In the genomic region with DNA sequence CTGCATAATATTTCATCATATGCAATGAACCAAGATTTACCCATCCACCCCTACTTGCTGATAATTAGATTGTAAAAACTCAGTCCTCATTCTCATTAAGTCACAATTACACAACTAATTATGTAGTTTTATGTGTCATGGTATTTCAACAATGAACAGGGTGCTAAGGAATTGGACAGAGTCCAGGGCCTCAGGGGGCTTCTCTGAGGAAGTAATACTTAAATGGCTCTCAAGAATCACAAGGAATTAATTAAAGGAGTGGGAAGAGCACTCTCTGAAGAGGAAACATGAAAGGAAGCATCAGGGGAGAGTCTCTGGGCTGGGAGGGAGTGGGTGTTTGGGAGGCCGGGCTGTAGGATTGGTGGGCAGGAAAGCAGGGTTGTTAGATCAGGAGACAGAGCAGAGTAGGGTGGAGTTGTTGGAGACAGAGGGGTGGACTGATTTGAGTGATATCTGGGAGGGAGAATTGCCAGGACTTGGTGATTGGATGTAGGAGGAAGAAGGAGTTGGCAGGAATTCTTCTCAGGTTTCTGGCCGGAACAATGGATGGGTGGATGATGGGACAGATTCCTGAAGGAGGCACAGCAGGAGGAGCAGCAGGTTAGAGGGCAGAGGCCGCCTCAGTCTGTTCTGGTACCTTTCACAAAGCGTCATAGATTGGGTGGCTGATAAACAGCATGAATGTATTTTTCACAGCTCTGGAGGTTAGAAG, we compare ENCODE assay signal across 1 cellular context.
TF ChIP-seq lines count a peak whose summit lies in the region.

No MANE protein-coding gene starts in this region.

TF ChIP-seq in WTC11, 78 proteins besides CTCF, POLR2A, EP300 and RAD21 (continued from another document):
- TF ChIP-seq, protein P1, sequence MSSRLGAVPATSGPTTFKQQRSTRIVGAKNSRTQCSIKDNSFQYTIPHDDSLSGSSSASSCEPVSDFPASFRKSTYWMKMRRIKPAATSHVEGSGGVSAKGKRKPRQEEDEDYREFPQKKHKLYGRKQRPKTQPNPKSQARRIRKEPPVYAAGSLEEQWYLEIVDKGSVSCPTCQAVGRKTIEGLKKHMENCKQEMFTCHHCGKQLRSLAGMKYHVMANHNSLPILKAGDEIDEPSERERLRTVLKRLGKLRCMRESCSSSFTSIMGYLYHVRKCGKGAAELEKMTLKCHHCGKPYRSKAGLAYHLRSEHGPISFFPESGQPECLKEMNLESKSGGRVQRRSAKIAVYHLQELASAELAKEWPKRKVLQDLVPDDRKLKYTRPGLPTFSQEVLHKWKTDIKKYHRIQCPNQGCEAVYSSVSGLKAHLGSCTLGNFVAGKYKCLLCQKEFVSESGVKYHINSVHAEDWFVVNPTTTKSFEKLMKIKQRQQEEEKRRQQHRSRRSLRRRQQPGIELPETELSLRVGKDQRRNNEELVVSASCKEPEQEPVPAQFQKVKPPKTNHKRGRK (CRISPR knock-in tag; IDR thresholded peaks at IDR 0.05; ENCODE audit: borderline replicate concordance), result no peak
- no peak for TF ChIP-seq TCF7 (CRISPR knock-in tag; IDR thresholded peaks at IDR 0.05; ENCODE audit: low read depth)
- no peak for TF ChIP-seq NR2C2 (CRISPR knock-in tag; IDR thresholded peaks at IDR 0.05)
- no peak for TF ChIP-seq PRRX2 (CRISPR knock-in tag; IDR thresholded peaks at IDR 0.05)
- no peak for TF ChIP-seq TEAD1 (CRISPR knock-in tag; IDR thresholded peaks at IDR 0.05)
- TF ChIP-seq ERG (CRISPR knock-in tag; IDR thresholded peaks at IDR 0.05), result no peak
- no peak for TF ChIP-seq SOX15 (CRISPR knock-in tag; IDR thresholded peaks at IDR 0.05)
- TF ChIP-seq, protein P2, sequence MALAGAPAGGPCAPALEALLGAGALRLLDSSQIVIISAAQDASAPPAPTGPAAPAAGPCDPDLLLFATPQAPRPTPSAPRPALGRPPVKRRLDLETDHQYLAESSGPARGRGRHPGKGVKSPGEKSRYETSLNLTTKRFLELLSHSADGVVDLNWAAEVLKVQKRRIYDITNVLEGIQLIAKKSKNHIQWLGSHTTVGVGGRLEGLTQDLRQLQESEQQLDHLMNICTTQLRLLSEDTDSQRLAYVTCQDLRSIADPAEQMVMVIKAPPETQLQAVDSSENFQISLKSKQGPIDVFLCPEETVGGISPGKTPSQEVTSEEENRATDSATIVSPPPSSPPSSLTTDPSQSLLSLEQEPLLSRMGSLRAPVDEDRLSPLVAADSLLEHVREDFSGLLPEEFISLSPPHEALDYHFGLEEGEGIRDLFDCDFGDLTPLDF (CRISPR knock-in tag; IDR thresholded peaks at IDR 0.05), result no peak
- no peak for TF ChIP-seq RELA (CRISPR knock-in tag; IDR thresholded peaks at IDR 0.05; ENCODE audit: borderline replicate concordance)
- TF ChIP-seq, protein P3, sequence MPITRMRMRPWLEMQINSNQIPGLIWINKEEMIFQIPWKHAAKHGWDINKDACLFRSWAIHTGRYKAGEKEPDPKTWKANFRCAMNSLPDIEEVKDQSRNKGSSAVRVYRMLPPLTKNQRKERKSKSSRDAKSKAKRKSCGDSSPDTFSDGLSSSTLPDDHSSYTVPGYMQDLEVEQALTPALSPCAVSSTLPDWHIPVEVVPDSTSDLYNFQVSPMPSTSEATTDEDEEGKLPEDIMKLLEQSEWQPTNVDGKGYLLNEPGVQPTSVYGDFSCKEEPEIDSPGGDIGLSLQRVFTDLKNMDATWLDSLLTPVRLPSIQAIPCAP (CRISPR knock-in tag; IDR thresholded peaks at IDR 0.05), result no peak
- TF ChIP-seq TP53 (CRISPR knock-in tag; IDR thresholded peaks at IDR 0.05), result no peak
TF ChIP-seq in WTC11: peak in this region for 0.
